In genomic region chr11:108276985-108277616, GRCh38 we compare ENCODE assay signal across 7 cellular contexts. TPM values are rescaled to one million over a fixed set of nuclear protein-coding genes. Genes with fewer than 3 reads are reported as not detected.
DNase-seq lines count a peak whose midpoint lies in the region; ATAC-seq, FAIRE-seq and TF ChIP-seq lines count a peak whose summit lies in the region.
"Not testable (repeated sequence)": the region's sequence is repeated elsewhere in the genome, so short reads cannot be mapped to it uniquely, and the experiment has no call there.

No MANE protein-coding gene starts in this region.

- TF ChIP-seq CTCF in CD8-positive, alpha-beta T cell (IDR thresholded peaks at IDR 0.05); H9 (conservative IDR thresholded peaks at IDR 0.05); endodermal cell (conservative IDR thresholded peaks at IDR 0.05); kidney (IDR thresholded peaks at IDR 0.05; ENCODE audit: borderline replicate concordance, extremely low read depth, insufficient read depth); natural killer cell (IDR thresholded peaks at IDR 0.05): not testable (repeated sequence)

- H2AFZ ChIP-seq in H9 (ENCODE audit: low read length): not testable (repeated sequence)

- FAIRE-seq in kidney (lab: Jason Lieb, UNC): not testable (repeated sequence)

- H3K9me3 ChIP-seq in CD8-positive, alpha-beta T cell (ENCODE audit: low read length); H9 (ENCODE audit: control insufficient read depth, low read depth, low read length); T-helper 17 cell (ENCODE audit: control insufficient read depth, low read length, poor library complexity, severe bottlenecking); endodermal cell (ENCODE audit: control insufficient read depth, low read length); kidney (ENCODE audit: control insufficient read depth in 1 of 2, low read length in 2 of 2): not testable (repeated sequence)

- H2BK5ac ChIP-seq in H9 (ENCODE audit: insufficient read length, low read length): not testable (repeated sequence)

- CTCF ChIA-PET in CD8-positive, alpha-beta T cell (lab: Charles Lee): interaction anchor here (0.8 kb wide), 1 partner anchor 27 kb away, joined by 3 read pairs; no protein-coding TSS in a partner anchor

- H2BK120ac ChIP-seq in H9 (ENCODE audit: low read depth, low read length, poor library complexity, severe bottlenecking): not testable (repeated sequence)

- H3K18ac ChIP-seq in H9 (ENCODE audit: insufficient read length, low read depth, low read length): not testable (repeated sequence)

- POLR2A ChIA-PET in CD8-positive, alpha-beta T cell (lab: Charles Lee): interaction anchor here (0.7 to 10.1 kb wide), 4 partner anchors 35 to 71 kb away, joined by 3 to 56 read pairs (median 3); partner anchors contain the start of genes ATM and NPAT

- H3T11ph ChIP-seq in H9 (ENCODE audit: low read length): not testable (repeated sequence)

- no CpG with 5 or more reads among the region's 13 CpGs for WGBS in H9 (ENCODE audit: extremely low coverage, insufficient read length, low lambda C conversion rate)
- WGBS in endodermal cell (ENCODE audit: insufficient coverage in 1 of 2, insufficient read length in 1 of 2), 2 experiments: 88 to 93% methylated on average over 6 to 13 of the region's 13 CpGs

- H3K9me3 Mint-ChIP-seq in CD8-positive, alpha-beta T cell: peaks cover 21% of the 10 kb centered on the region
- H3K9me3 Mint-ChIP-seq in H9: not testable (repeated sequence)
- H3K9me3 Mint-ChIP-seq in activated T-cell treated with anti-CD3 and anti-CD28 coated beads, Interleukin-2, amount 50 U/mL, for 24 hours: peaks cover 19% of the 10 kb centered on the region
- H3K9me3 Mint-ChIP-seq in endodermal cell: peaks cover 29% of the 10 kb centered on the region
- H3K9me3 Mint-ChIP-seq in natural killer cell: peaks cover 0 to 11% of the 10 kb centered on the region in 2 donors

- H3K4me1 ChIP-seq in CD8-positive, alpha-beta T cell (ENCODE audit: insufficient read depth, low read length): peaks cover 39% of the 10 kb centered on the region
- H3K4me1 ChIP-seq in H9 (ENCODE audit: insufficient read depth, low read length); kidney (ENCODE audit: control insufficient read depth in 1 of 2, insufficient read depth in 1 of 2, low read depth in 1 of 2, low read length in 2 of 2): not testable (repeated sequence)
- H3K4me1 ChIP-seq in endodermal cell (ENCODE audit: control insufficient read depth, insufficient read depth, low read length): peaks cover 12% of the 10 kb centered on the region

- not testable (repeated sequence) for H3K27ac ChIP-seq in CD8-positive, alpha-beta T cell (ENCODE audit: low read depth, low read length); H9 (ENCODE audit: insufficient read length, low read depth, low read length); endodermal cell (ENCODE audit: low read depth, low read length); kidney (ENCODE audit: low read depth in 2 of 2, low read length in 2 of 2)

- peaks cover 62% of the 10 kb centered on the region for H3K4me1 Mint-ChIP-seq in CD8-positive, alpha-beta T cell (ENCODE audit: low read depth)
- H3K4me1 Mint-ChIP-seq in H9 (peaks cover 17 to 21% of the 10 kb centered on the region in 2 experiments), T-helper 17 cell (peaks cover 17% of the 10 kb centered on the region), endodermal cell (peaks cover 39% of the 10 kb centered on the region), natural killer cell (peaks cover 37 to 41% of the 10 kb centered on the region in 2 donors)
- H3K4me1 Mint-ChIP-seq in activated T-cell treated with anti-CD3 and anti-CD28 coated beads, Interleukin-2, amount 50 U/mL, for 24 hours (ENCODE audit: low read depth): peaks cover 73% of the 10 kb centered on the region

- H3K4me3 ChIP-seq in CD8-positive, alpha-beta T cell (ENCODE audit: low read depth, low read length); endodermal cell (ENCODE audit: low read length); kidney (ENCODE audit: low read length in 2 of 2): not testable (repeated sequence)

- not testable (repeated sequence) for H3K79me2 ChIP-seq in H9 (ENCODE audit: insufficient read depth, low read length)

- DNase-seq in CD8-positive, alpha-beta T cell; T-helper 17 cell; activated T-cell treated with anti-CD3 and anti-CD28 coated beads, Interleukin-2, amount 50 U/mL, for 24 hours; natural killer cell: not testable (repeated sequence)
- DNase-seq in H9 (peak; percentile 33), endodermal cell (peak; percentile 61), kidney (peak; percentile 55)

- H3K27me3 ChIP-seq in CD8-positive, alpha-beta T cell (ENCODE audit: insufficient read depth, low read length); H9 (ENCODE audit: insufficient read depth, low read length); endodermal cell (ENCODE audit: control insufficient read depth, insufficient read depth, low read length, poor library complexity, severe bottlenecking): not testable (repeated sequence)

- H3K36me3 Mint-ChIP-seq in CD8-positive, alpha-beta T cell: peaks cover 91% of the 10 kb centered on the region
- H3K36me3 Mint-ChIP-seq in H9 (ENCODE audit: insufficient read depth in 1 of 3, low read depth in 3 of 3) (peaks cover 39 to 76% (median 62%) of the 10 kb centered on the region in 3 experiments), T-helper 17 cell (ENCODE audit: low read depth) (peaks cover 28% of the 10 kb centered on the region), endodermal cell (ENCODE audit: low read depth) (peaks cover 66% of the 10 kb centered on the region), natural killer cell (peaks cover 33% of the 10 kb centered on the region)
- peaks cover 85% of the 10 kb centered on the region for H3K36me3 Mint-ChIP-seq in activated T-cell treated with anti-CD3 and anti-CD28 coated beads, Interleukin-2, amount 50 U/mL, for 24 hours (ENCODE audit: low read depth)

- H3K56ac ChIP-seq in H9 (ENCODE audit: insufficient read length, low read depth, low read length): not testable (repeated sequence)

- H3K79me1 ChIP-seq in H9 (ENCODE audit: insufficient read depth, low read depth, low read length, poor library complexity, severe bottlenecking): not testable (repeated sequence)

- not testable (repeated sequence) for H2BK15ac ChIP-seq in H9 (ENCODE audit: low read depth, low read length)

- H2AK5ac ChIP-seq in H9 (ENCODE audit: insufficient read length, low read length): not testable (repeated sequence)

- H3K4me3 Mint-ChIP-seq in CD8-positive, alpha-beta T cell; H9; T-helper 17 cell; activated T-cell treated with anti-CD3 and anti-CD28 coated beads, Interleukin-2, amount 50 U/mL, for 24 hours; endodermal cell; natural killer cell: not testable (repeated sequence)

- H3K9ac ChIP-seq in H9 (ENCODE audit: extremely low read depth, insufficient read length, low read length); endodermal cell (ENCODE audit: extremely low read depth, low read length, poor library complexity, severe bottlenecking); kidney (ENCODE audit: low read length in 2 of 2): not testable (repeated sequence)

- intact Hi-C loops in CD8-positive, alpha-beta T cell (cut with DNase I, micrococcal nuclease); kidney (cut with DNase I); natural killer cell (cut with micrococcal nuclease): not testable (repeated sequence)

- H3K4ac ChIP-seq in H9 (ENCODE audit: low read depth, low read length): not testable (repeated sequence)

- H2BK20ac ChIP-seq in H9 (ENCODE audit: low read depth, low read length, poor library complexity, severe bottlenecking): not testable (repeated sequence)

- H3K23ac ChIP-seq in H9 (ENCODE audit: insufficient read length, low read depth, low read length): not testable (repeated sequence)

- H3K36me3 ChIP-seq in CD8-positive, alpha-beta T cell (ENCODE audit: insufficient read depth, low read length): peaks cover 69% of the 10 kb centered on the region
- H3K36me3 ChIP-seq in endodermal cell (ENCODE audit: control insufficient read depth, insufficient read depth, low read length) (peaks cover 28% of the 10 kb centered on the region), kidney (ENCODE audit: control insufficient read depth in 1 of 2, insufficient read depth in 2 of 2, low read length in 2 of 2) (peaks cover 5 to 15% of the 10 kb centered on the region in 2 donors)

- not testable (repeated sequence) for H3K4me2 ChIP-seq in H9 (ENCODE audit: insufficient read depth, insufficient read length, low read length)

- H4K8ac ChIP-seq in H9 (replicated peaks; ENCODE audit: insufficient read length, low read depth, low read length): not testable (repeated sequence)

- not testable (repeated sequence) for H4K5ac ChIP-seq in H9 (ENCODE audit: insufficient read length, low read depth, low read length)

- H4K91ac ChIP-seq in H9 (ENCODE audit: insufficient read length, low read depth, low read length): not testable (repeated sequence)

- H3K27me3 Mint-ChIP-seq in CD8-positive, alpha-beta T cell (ENCODE audit: low read depth); H9 (ENCODE audit: low read depth); T-helper 17 cell; activated T-cell treated with anti-CD3 and anti-CD28 coated beads, Interleukin-2, amount 50 U/mL, for 24 hours; endodermal cell (ENCODE audit: insufficient read depth); natural killer cell (ENCODE audit: low read depth in 2 of 2): not testable (repeated sequence)

- not testable (repeated sequence) for ATAC-seq in CD8-positive, alpha-beta T cell; T-helper 17 cell; natural killer cell

- not testable (repeated sequence) for H2BK12ac ChIP-seq in H9 (ENCODE audit: insufficient read length, low read depth, low read length)

- H3K27ac Mint-ChIP-seq in CD8-positive, alpha-beta T cell: peak overlapping the region; percentile 80
- H3K27ac Mint-ChIP-seq in H9: peak overlapping the region in 2 of 3 experiments; percentile 33 to 87; a peak in 1 of 7 replicates
- peak overlapping the region; percentile 45 for H3K27ac Mint-ChIP-seq in T-helper 17 cell
- peak overlapping the region; percentile 42 for H3K27ac Mint-ChIP-seq in activated T-cell treated with anti-CD3 and anti-CD28 coated beads, Interleukin-2, amount 50 U/mL, for 24 hours
- peak overlapping the region; percentile 48 for H3K27ac Mint-ChIP-seq in endodermal cell
- H3K27ac Mint-ChIP-seq in natural killer cell: peak overlapping the region; percentile 27 to 85

- H4K20me1 ChIP-seq in H9 (ENCODE audit: control insufficient read depth, insufficient read depth, insufficient read length): not testable (repeated sequence)

- H3K14ac ChIP-seq in H9 (ENCODE audit: insufficient read depth, low read length): not testable (repeated sequence)

- not testable (repeated sequence) for H3K23me2 ChIP-seq in H9 (ENCODE audit: insufficient read length, low read depth, low read length, poor library complexity, severe bottlenecking)

RNA-seq across cellular contexts. Expression of gene ATM, which starts 54.2 kb away (rescaled TPM):
- total RNA-seq in CD8-positive, alpha-beta T cell: 100 to 1,000 TPM; 272 to 273 TPM
- total RNA-seq in H9 (2021): 54.1 and 58.9 TPM in 2 replicates
- total RNA-seq in T-helper 17 cell: 100 to 1,000 TPM; 203 to 260 TPM
- total RNA-seq in endodermal cell: 10 to 100 TPM; 60.9 to 63.0 TPM
- 26.3 TPM for polyA plus RNA-seq in endodermal cell (2013, experiment 1 of 2)
- 23.7 TPM for polyA plus RNA-seq in endodermal cell (2013, experiment 2 of 2)
- 83.3 TPM for total RNA-seq in kidney
- polyA plus RNA-seq in kidney (ENCODE audit: insufficient read depth, low read depth, low replicate concordance): 11.7 TPM
- 100 to 1,000 TPM; 502 to 568 (median 539) TPM for total RNA-seq in natural killer cell

RNA-seq across cellular contexts. Expression of gene NPAT, which starts 54.7 kb away (rescaled TPM):
- 10 to 100 TPM; 24.6 to 26.4 TPM for total RNA-seq in CD8-positive, alpha-beta T cell
- total RNA-seq in H9 (2021): 22.6 and 22.9 TPM in 2 replicates
- 10 to 100 TPM; 23.3 to 31.0 TPM for total RNA-seq in T-helper 17 cell
- 10 to 100 TPM; 21.8 to 23.8 TPM for total RNA-seq in endodermal cell
- polyA plus RNA-seq in endodermal cell (2013, experiment 1 of 2): 13.2 TPM
- 13.6 TPM for polyA plus RNA-seq in endodermal cell (2013, experiment 2 of 2)
- 17.6 TPM for total RNA-seq in kidney
- 2.5 TPM for polyA plus RNA-seq in kidney (ENCODE audit: insufficient read depth, low read depth, low replicate concordance)
- 10 to 100 TPM; 34.8 to 42.6 (median 36.1) TPM for total RNA-seq in natural killer cell
